1 cellular context compared by ENCODE assay signal in genomic region chr3:66048051-66048395, GRCh38.
TF ChIP-seq lines count a peak whose summit lies in the region.

No MANE protein-coding gene starts in this region.

TF ChIP-seq in HEK293T, 16 proteins besides CTCF, POLR2A, EP300 and RAD21:
- TF ChIP-seq FOXA1 (IDR thresholded peaks at IDR 0.05) = no peak
- TF ChIP-seq FOXK2 (IDR thresholded peaks at IDR 0.05) = no peak
- no peak for TF ChIP-seq TARDBP (IDR thresholded peaks at IDR 0.05)
- no peak for TF ChIP-seq PKNOX1 (IDR thresholded peaks at IDR 0.05)
TF ChIP-seq in HEK293T: peak in this region for 0.
